8 cellular contexts compared by ENCODE assay signal in the genomic region with DNA sequence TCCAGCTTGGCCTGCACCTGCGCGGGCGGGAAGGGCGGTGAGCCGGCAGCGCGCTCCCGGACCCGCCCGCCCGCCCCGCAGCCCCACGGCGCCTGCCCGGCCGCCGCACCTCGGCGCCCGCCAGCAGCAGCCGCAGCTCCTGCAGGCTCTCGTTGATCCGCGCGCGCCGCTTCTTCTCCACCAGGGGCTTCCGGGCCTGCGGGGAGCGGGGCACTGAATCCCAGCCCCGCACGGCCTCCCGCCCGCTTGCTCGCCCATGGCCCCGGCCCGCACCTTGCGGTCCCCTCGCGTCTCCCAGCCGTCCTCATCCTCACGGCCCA. TPM values are rescaled to one million over a fixed set of nuclear protein-coding genes. Genes with fewer than 3 reads are reported as not detected.
A peak's percentile ranks its signal among the peaks of the same experiment; 100 is the strongest.
DNase-seq lines count a peak whose midpoint lies in the region; ATAC-seq and TF ChIP-seq lines count a peak whose summit lies in the region.

No MANE protein-coding gene starts in this region.

- no peak for TF ChIP-seq CTCF in RWPE2 (IDR thresholded peaks at IDR 0.05; ENCODE audit: poor library complexity, severe bottlenecking)
- TF ChIP-seq CTCF in fibroblast of mammary gland (conservative IDR thresholded peaks at IDR 0.05; ENCODE audit: control insufficient read depth, insufficient read depth, low read depth, low read length), result no peak
- no peak for TF ChIP-seq CTCF in sigmoid colon (IDR thresholded peaks at IDR 0.05)
- TF ChIP-seq CTCF in omental fat pad (IDR thresholded peaks at IDR 0.05), result no peak

- intact Hi-C loops in sigmoid colon (cut with DNase I), result loop anchor here (2.0 kb wide), 1 partner anchor 37 kb away; a partner anchor contains a TSS

- peak overlapping the region; percentile 91 for H3K27ac ChIP-seq in BLaER1
- H3K27ac ChIP-seq in RWPE2 (ENCODE audit: poor library complexity, severe bottlenecking), result no peak overlapping the region
- peak overlapping the region; percentile 81 to 89 (median 84) for H3K27ac ChIP-seq in sigmoid colon

- H3K4me3 ChIP-seq in BLaER1 (peak overlapping the region; percentile 89), RWPE2 (ENCODE audit: severe bottlenecking) (peak overlapping the region; percentile 65), fibroblast of mammary gland (ENCODE audit: control insufficient read depth, low read depth, low read length) (peak overlapping the region; percentile 10), sigmoid colon (peak overlapping the region; percentile 49 to 76 (median 74))

- 0 out of 2 replicates have a peak, but pooled peaks cover under 1% of the 10 kb centered on the region for H3K36me3 ChIP-seq in BLaER1
- no peaks in the 10 kb centered on the region for H3K36me3 ChIP-seq in RWPE2 (ENCODE audit: low read depth)
- H3K36me3 ChIP-seq in sigmoid colon, result no peaks in the 10 kb centered on the region

- TF ChIP-seq EP300 in sigmoid colon (IDR thresholded peaks at IDR 0.05), result no peak

- peaks cover 88% of the 10 kb centered on the region for H3K4me1 ChIP-seq in BLaER1
- no peaks in the 10 kb centered on the region for H3K4me1 ChIP-seq in RWPE2 (ENCODE audit: insufficient read depth, poor library complexity, severe bottlenecking)
- H3K4me1 ChIP-seq in sigmoid colon, result peaks cover 0 to 51% (median 43%) of the 10 kb centered on the region in 4 donors

- H4K20me1 ChIP-seq in BLaER1, result peaks cover 23% of the 10 kb centered on the region

- WGBS in sigmoid colon, 2 donors, result 1% methylated on average over 42 of the region's 42 CpGs

- DNase-seq in RWPE2 (ENCODE audit: low spot score), result peak; percentile 51
- DNase-seq in fibroblast of mammary gland (ENCODE audit: low read depth), result no peak
- DNase-seq in sigmoid colon, result peak; percentile 70
- no peak for DNase-seq in omental fat pad (ENCODE audit: low spot score)
- no peak for DNase-seq in NCI-H345 treated with DMSO at 0.1 percent for 48 hours (lab: John Stamatoyannopoulos, UW; ENCODE audit: unreplicated experiment)

- peak overlapping the region; percentile 91 for H3K9ac ChIP-seq in BLaER1

- H3K27me3 ChIP-seq in BLaER1 (no peaks in the 10 kb centered on the region), RWPE2 (ENCODE audit: insufficient read depth, poor library complexity, severe bottlenecking) (peaks cover 3% of the 10 kb centered on the region), sigmoid colon (no peaks in the 10 kb centered on the region)

- H3K4me2 ChIP-seq in BLaER1, result peak overlapping the region; percentile 98

- TF ChIP-seq POLR2A in sigmoid colon (IDR thresholded peaks at IDR 0.05), result no peak

- H3K9me3 ChIP-seq in BLaER1, result no peaks in the 10 kb centered on the region
- H3K9me3 ChIP-seq in RWPE2 (ENCODE audit: severe bottlenecking), result no peaks in the 10 kb centered on the region
- H3K9me3 ChIP-seq in sigmoid colon, result no peaks in the 10 kb centered on the region

- ATAC-seq in GM21717 (IDR thresholded peaks at IDR 0.05; ENCODE audit: unreplicated experiment), result peak; percentile 23
- ATAC-seq in RWPE2 (ENCODE audit: low read depth), result no peak
- no peak for ATAC-seq in GM21786 (IDR thresholded peaks at IDR 0.05; ENCODE audit: unreplicated experiment)
- ATAC-seq in omental fat pad (ENCODE audit: low FRiP score), result no peak

RNA-seq across cellular contexts. Expression of a gene that starts 0.3 kb away (rescaled TPM):
- total RNA-seq in sigmoid colon (10 to 100 TPM; 13.2 to 27.3 (median 18.1) TPM), omental fat pad (1 to 10 TPM; 5.3 to 9.1 (median 5.6) TPM)
- polyA plus RNA-seq in sigmoid colon, result 10 to 100 TPM; 40.7 to 59.2 (median 52.3) TPM

RNA-seq across cellular contexts. Expression of a gene that starts 36.0 kb away (rescaled TPM):
- total RNA-seq in sigmoid colon, result 10 to 100 TPM; 32.2 to 57.3 (median 45.3) TPM
- polyA plus RNA-seq in sigmoid colon, result 10 to 100 TPM; 26.4 to 40.6 (median 28.0) TPM
- 10 to 100 TPM; 20.2 to 51.8 (median 29.7) TPM for total RNA-seq in omental fat pad

RNA-seq across cellular contexts. Expression of a gene that starts 48.9 kb away (rescaled TPM):
- total RNA-seq in sigmoid colon (10 to 100 TPM in 1 of 4 donors, 1 to 10 TPM in 3; 7.7 to 11.8 (median 9.2) TPM), omental fat pad (10 to 100 TPM in 3 of 4 donors, 1 to 10 TPM in 1; 5.3 to 36.4 (median 15.4) TPM)
- polyA plus RNA-seq in sigmoid colon, result 1 to 10 TPM; 3.7 to 7.1 (median 4.2) TPM

Comparison
In these comparisons a context has a peak if more than half of its experiments do, and no peak if none do; other contexts are left out.
1. H3K4me3 ChIP-seq: peak in every context shown above with its lines; median percentile 89 in BLaER1; 74 in sigmoid colon; 65 in RWPE2; 10 in fibroblast of mammary gland.
2. DNase-seq: peak in RWPE2 (single experiment) and sigmoid colon (single experiment); none in fibroblast of mammary gland (single experiment), omental fat pad (single experiment) and NCI-H345 treated with DMSO at 0.1 percent for 48 hours (single experiment).